In genomic region chr2:222451270-222451674, GRCh38 we compare ENCODE assay signal across 8 cellular contexts. TPM values are rescaled to one million over a fixed set of nuclear protein-coding genes. Genes with fewer than 3 reads are reported as not detected.
DNase-seq lines count a peak whose midpoint lies in the region; ATAC-seq and TF ChIP-seq lines count a peak whose summit lies in the region.

No MANE protein-coding gene starts in this region.

- TF ChIP-seq CTCF in CD14-positive monocyte (IDR thresholded peaks at IDR 0.05) = no peak

- H3K27ac Mint-ChIP-seq in activated CD4-positive, alpha-beta T cell treated with anti-CD3 and anti-CD28 coated beads for 36 hours = no peak overlapping the region
- H3K27ac Mint-ChIP-seq in CD14-positive monocyte = no peak overlapping the region

- POLR2A ChIA-PET in activated CD4-positive, alpha-beta T cell treated with anti-CD3 and anti-CD28 coated beads for 36 hours (lab: Charles Lee) = interaction anchor here (0.6 kb wide), 1 partner anchor 28 kb away, joined by 4 read pairs; no protein-coding TSS in a partner anchor

- no peak overlapping the region for H3K4me3 Mint-ChIP-seq in activated CD4-positive, alpha-beta T cell treated with anti-CD3 and anti-CD28 coated beads for 36 hours
- H3K4me3 Mint-ChIP-seq in CD14-positive monocyte = no peak overlapping the region

- no peaks in the 10 kb centered on the region for H3K9me3 Mint-ChIP-seq in activated CD4-positive, alpha-beta T cell treated with anti-CD3 and anti-CD28 coated beads for 36 hours (ENCODE audit: low read depth)
- H3K9me3 Mint-ChIP-seq in CD14-positive monocyte = no peaks in the 10 kb centered on the region

- intact Hi-C loops in activated CD4-positive, alpha-beta T cell treated with anti-CD3 and anti-CD28 coated beads for 36 hours (cut with DNase I, micrococcal nuclease) = no loop called here
- intact Hi-C loops in CD14-positive monocyte (cut with micrococcal nuclease) = no loop called here

- peaks cover 6% of the 10 kb centered on the region for H3K27me3 Mint-ChIP-seq in activated CD4-positive, alpha-beta T cell treated with anti-CD3 and anti-CD28 coated beads for 36 hours
- H3K27me3 Mint-ChIP-seq in CD14-positive monocyte (ENCODE audit: low read depth in 3 of 3) = peaks cover 2 to 7% (median 4%) of the 10 kb centered on the region in 3 donors

- peak; percentile 80 for ATAC-seq in activated CD4-positive, alpha-beta T cell treated with anti-CD3 and anti-CD28 coated beads for 36 hours
- peak; percentile 100 for ATAC-seq in GM21528 (IDR thresholded peaks at IDR 0.05; ENCODE audit: low FRiP score, unreplicated experiment)
- peak; percentile 100 for ATAC-seq in HG03442 (IDR thresholded peaks at IDR 0.05; ENCODE audit: unreplicated experiment)

- peaks cover 2% of the 10 kb centered on the region for H3K36me3 Mint-ChIP-seq in activated CD4-positive, alpha-beta T cell treated with anti-CD3 and anti-CD28 coated beads for 36 hours (ENCODE audit: low read depth)
- no peaks in the 10 kb centered on the region for H3K36me3 Mint-ChIP-seq in CD14-positive monocyte

- CTCF ChIA-PET in activated CD4-positive, alpha-beta T cell treated with anti-CD3 and anti-CD28 coated beads for 36 hours (lab: Charles Lee) = interaction anchor here (1.2 kb wide), 1 partner anchor 122 kb away, joined by 4 read pairs; no protein-coding TSS in a partner anchor

- H3K4me1 Mint-ChIP-seq in activated CD4-positive, alpha-beta T cell treated with anti-CD3 and anti-CD28 coated beads for 36 hours = peaks cover 2% of the 10 kb centered on the region
- peaks cover 34% of the 10 kb centered on the region for H3K4me1 Mint-ChIP-seq in CD14-positive monocyte

- peak; percentile 10 for DNase-seq in activated CD4-positive, alpha-beta T cell treated with anti-CD3 and anti-CD28 coated beads for 36 hours
- no peak for DNase-seq in activated CD4-positive, alpha-beta T cell treated with anti-CD3 and anti-CD28 coated beads, Interleukin-2, amount 50 U/mL, for 1 hour
- DNase-seq in myocyte (ENCODE audit: low read depth) (peak; percentile 75), SW 1271 (lab: John Stamatoyannopoulos, UW) (no peak), CD14-positive monocyte (ENCODE audit: low spot score) (no peak), HuH-7 (ENCODE audit: low spot score) (no peak)

RNA-seq across cellular contexts. Expression of gene SGPP2, which starts 26.9 kb away (rescaled TPM):
- total RNA-seq in activated CD4-positive, alpha-beta T cell treated with anti-CD3 and anti-CD28 coated beads for 36 hours = 10 to 100 TPM in 1 of 2 experiments, 1 to 10 TPM in 1; 9.4 to 12.1 TPM
- total RNA-seq in myocyte = not detected in 2 replicates
- 0.25 TPM for polyA plus RNA-seq in myocyte (2012)
- polyA plus RNA-seq in CD14-positive monocyte = not detected

Comparison
In these comparisons a context has a peak if more than half of its experiments do, and no peak if none do; other contexts are left out.
1. DNase-seq: peak in activated CD4-positive, alpha-beta T cell treated with anti-CD3 and anti-CD28 coated beads for 36 hours (single experiment) and myocyte (single experiment); none in activated CD4-positive, alpha-beta T cell treated with anti-CD3 and anti-CD28 coated beads, Interleukin-2, amount 50 U/mL, for 1 hour (single experiment), SW 1271 (0 of 2), CD14-positive monocyte (single experiment) and HuH-7 (single experiment).
2. RNA of gene SGPP2, which starts 26.9 kb away (total RNA-seq): 9.4 to 12.1 TPM in activated CD4-positive, alpha-beta T cell treated with anti-CD3 and anti-CD28 coated beads for 36 hours; not detected in myocyte; every median in the first group is over 10 times any median in the second.
3. Peak in every context shown above with its lines, with median percentiles within 50 percentile points of each other: ATAC-seq.